In genomic region chrX:150906694-150907093, GRCh38 we compare ENCODE assay signal across 24 cellular contexts.
"Had no signal": no experiment of that assay in that cellular context is flagged by ENCODE, and none has a peak within 500 bp of the region (broad histone marks: within the 10 kb centered on the region; RNA-seq: fewer than 3 reads in every experiment).

No MANE protein-coding gene starts in this region.

- H3K27me3 ChIP-seq: colonic mucosa, esophagus muscularis mucosa, esophagus squamous epithelium, foreskin keratinocyte, gastrocnemius medialis, gastroesophageal sphincter, heart left ventricle had no signal

- ATAC-seq: effector memory CD8-positive, alpha-beta T cell; esophagus mucosa; foreskin keratinocyte; gastrocnemius medialis; gastroesophageal sphincter had no signal

- DNase-seq: colonic mucosa; cortex of kidney; dermis blood vessel endothelial cell; dorsolateral prefrontal cortex; effector CD4-positive, alpha-beta T cell; effector CD8-positive, alpha-beta T cell; effector memory CD4-positive, alpha-beta T cell; effector memory CD8-positive, alpha-beta T cell; endodermal cell; erythroblast; esophagus squamous epithelium; foreskin fibroblast; foreskin keratinocyte; foreskin melanocyte; gastrocnemius medialis; glutamatergic neuron; head of caudate nucleus had no signal

- H3K27ac ChIP-seq: colonic mucosa, coronary artery, dorsolateral prefrontal cortex, epithelial cell of prostate, esophagus muscularis mucosa, esophagus squamous epithelium, foreskin keratinocyte, gastrocnemius medialis, gastroesophageal sphincter, heart left ventricle, heart right ventricle had no signal

- H3K36me3 ChIP-seq: colonic mucosa, esophagus muscularis mucosa, esophagus squamous epithelium, gastrocnemius medialis, gastroesophageal sphincter, heart left ventricle, heart right ventricle had no signal

- H3K9me3 ChIP-seq: colonic mucosa, esophagus muscularis mucosa, esophagus squamous epithelium, gastrocnemius medialis, gastroesophageal sphincter, heart left ventricle, heart right ventricle had no signal

- H3K4me3 ChIP-seq: colonic mucosa, coronary artery, dorsolateral prefrontal cortex, esophagus muscularis mucosa, esophagus squamous epithelium, gastrocnemius medialis, gastroesophageal sphincter, heart left ventricle, heart right ventricle had no signal

- H3K4me1 ChIP-seq: colonic mucosa, esophagus muscularis mucosa, esophagus squamous epithelium, foreskin keratinocyte, gastrocnemius medialis, gastroesophageal sphincter, heart left ventricle, heart right ventricle had no signal
